Comparison of ENCODE assay signal across 20 cellular contexts in genomic region chr15:31317980-31318342, GRCh38. TPM values are rescaled to one million over a fixed set of nuclear protein-coding genes. Genes with fewer than 3 reads are reported as not detected.
A peak's percentile ranks its signal among the peaks of the same experiment; 100 is the strongest.
DNase-seq lines count a peak whose midpoint lies in the region; ATAC-seq, FAIRE-seq and TF ChIP-seq lines count a peak whose summit lies in the region.
"Had no signal": no experiment of that assay in that cellular context is flagged by ENCODE, and none has a peak within 500 bp of the region (broad histone marks: within the 10 kb centered on the region; RNA-seq: fewer than 3 reads in every experiment).

No MANE protein-coding gene starts in this region.

- H3K4me1 Mint-ChIP-seq in stimulated activated effector memory CD8-positive, alpha-beta T cell treated with anti-CD3 and anti-CD28 coated beads, Interleukin-12 subunit alpha, Interleukin-12 subunit beta, amount 100 ng/mL, for 72 hours, result peaks cover 9% of the 10 kb centered on the region

- CTCF ChIA-PET in HepG2 (lab: Yijun Ruan, JAX; ENCODE audit: low intra/inter-chr PET ratio, low total read pairs), result no interaction called here

- TF ChIP-seq EP300 in HepG2 (IDR thresholded peaks at IDR 0.05; ENCODE audit: low read depth in 2 of 2, low read length in 2 of 2), result no peak
- no peak for TF ChIP-seq EP300 in HepG2 (CRISPR knock-in tag; IDR thresholded peaks at IDR 0.05; ENCODE audit: borderline replicate concordance)

- H3K9ac ChIP-seq in liver (ENCODE audit: low read depth in 1 of 2, low read length in 2 of 2) (no peak overlapping the region), HepG2 (ENCODE audit: insufficient read depth, low read depth, low read length) (no peak overlapping the region)

- H3K79me2 ChIP-seq in HepG2 (ENCODE audit: insufficient read depth, low read length), result no peaks in the 10 kb centered on the region

- no peaks in the 10 kb centered on the region for H3K36me3 Mint-ChIP-seq in stimulated activated effector memory CD8-positive, alpha-beta T cell treated with anti-CD3 and anti-CD28 coated beads, Interleukin-12 subunit alpha, Interleukin-12 subunit beta, amount 100 ng/mL, for 72 hours

- intact Hi-C loops in HepG2 (cut with micrococcal nuclease; ENCODE audit: unreplicated experiment), result no loop called here
- intact Hi-C loops in ascending aorta (cut with DNase I), result no loop called here
- intact Hi-C loops in thyroid gland (cut with DNase I), result no loop called here

- no peak overlapping the region for H3K27ac Mint-ChIP-seq in stimulated activated effector memory CD8-positive, alpha-beta T cell treated with anti-CD3 and anti-CD28 coated beads, Interleukin-12 subunit alpha, Interleukin-12 subunit beta, amount 100 ng/mL, for 72 hours
- H3K27ac Mint-ChIP-seq: CD4-positive, alpha-beta T cell; GM23338 had no signal

- in situ Hi-C loops in HepG2 (cut with HindIII; ENCODE audit: extremely low pct_ligation_motif_present, low pct_unique_long_range_greater_than_20kb), result no loop called here

- POLR2A ChIA-PET in HepG2 (lab: Yijun Ruan, JAX), result no interaction called here

- TF ChIP-seq RAD21 in liver (IDR thresholded peaks at IDR 0.05) (peak in 1 of 2 donors; percentile 5), HepG2 (CRISPR knock-in tag; IDR thresholded peaks at IDR 0.05) (no peak)

- TF ChIP-seq POLR2A in HepG2 (IDR thresholded peaks at IDR 0.05; ENCODE audit: insufficient read depth in 1 of 2, low read depth in 2 of 2, low read length in 2 of 2) (no peak), erythroblast (IDR thresholded peaks at IDR 0.05; ENCODE audit: low read length) (peak; percentile 11), thyroid gland (IDR thresholded peaks at IDR 0.05) (no peak)

- H3K9me3 ChIP-seq in liver (ENCODE audit: control insufficient read depth in 4 of 4, low read length in 3 of 4) (peaks cover 0 to 5% (median 1%) of the 10 kb centered on the region in 4 donors), HepG2 (ENCODE audit: low read length) (no peaks in the 10 kb centered on the region), ascending aorta (peaks cover 8 to 13% of the 10 kb centered on the region in 2 donors), thyroid gland (no peaks in the 10 kb centered on the region)

- peaks cover 1 to 18% (median 8%) of the 10 kb centered on the region in 4 donors for H3K4me1 ChIP-seq in liver (ENCODE audit: control insufficient read depth in 4 of 4, insufficient read depth in 4 of 4, low read length in 3 of 4)
- peaks cover 25% of the 10 kb centered on the region for H3K4me1 ChIP-seq in HepG2 (ENCODE audit: insufficient read depth, low read length)
- H3K4me1 ChIP-seq in ascending aorta, result no peaks in the 10 kb centered on the region
- H3K4me1 ChIP-seq in thyroid gland, result no peaks in the 10 kb centered on the region
- H3K4me1 ChIP-seq: BE2C, Caco-2 had no signal

- H2AFZ ChIP-seq in HepG2 (ENCODE audit: low read length), result no peak overlapping the region

- H4K20me1 ChIP-seq in HepG2 (ENCODE audit: insufficient read depth, low read length), result no peaks in the 10 kb centered on the region

- H3K9me3 Mint-ChIP-seq in stimulated activated effector memory CD8-positive, alpha-beta T cell treated with anti-CD3 and anti-CD28 coated beads, Interleukin-12 subunit alpha, Interleukin-12 subunit beta, amount 100 ng/mL, for 72 hours, result no peaks in the 10 kb centered on the region
- H3K9me3 Mint-ChIP-seq: CD4-positive, alpha-beta T cell had no signal

- no peak for DNase-seq in HepG2 (ENCODE audit: low spot score)
- DNase-seq in erythroblast (lab: John Stamatoyannopoulos, UW), result no peak
- peak; percentile 30 for DNase-seq in fibroblast of peridontal ligament (ENCODE audit: extremely low read depth)
- DNase-seq in stimulated activated effector memory CD8-positive, alpha-beta T cell treated with anti-CD3 and anti-CD28 coated beads, Interleukin-12 subunit alpha, Interleukin-12 subunit beta, amount 100 ng/mL, for 72 hours (ENCODE audit: low spot score in 2 of 2), result no peak
- DNase-seq in ascending aorta (ENCODE audit: low spot score in 2 of 2), result no peak
- DNase-seq in thyroid gland, result no peak
- DNase-seq: BE2C; Caco-2; CD4-positive, alpha-beta T cell; HCEC 1CT; IMR-90 had no signal

- FAIRE-seq in HepG2 (lab: Jason Lieb, UNC), result no peak
- FAIRE-seq: D721Med, G401.6, GM12892, GM18507, H54 had no signal

- no peak overlapping the region for H3K4me3 Mint-ChIP-seq in stimulated activated effector memory CD8-positive, alpha-beta T cell treated with anti-CD3 and anti-CD28 coated beads, Interleukin-12 subunit alpha, Interleukin-12 subunit beta, amount 100 ng/mL, for 72 hours
- H3K4me3 Mint-ChIP-seq: CD4-positive, alpha-beta T cell; GM23338 had no signal

- H3K4me3 ChIP-seq in liver (ENCODE audit: low read depth in 1 of 3, low read length in 3 of 3) (no peak overlapping the region), HepG2 (replicated peaks in 1 of 3; ENCODE audit: insufficient read depth in 1 of 3, low read depth in 2 of 3, low read length in 3 of 3) (no peak overlapping the region), ascending aorta (no peak overlapping the region), thyroid gland (replicated peaks in 1 of 3) (no peak overlapping the region)
- H3K4me3 ChIP-seq: GM23338 had no signal

- BruUV-seq in HepG2 (replicated peaks; lab: Mats Ljungman, UMichigan), result no TSS peak

- no peak overlapping the region for H3K27ac ChIP-seq in liver (ENCODE audit: low read depth in 1 of 2, low read length in 2 of 2)
- no peak overlapping the region for H3K27ac ChIP-seq in HepG2 (ENCODE audit: extremely low read length, insufficient read depth, low read length)
- no peak overlapping the region for H3K27ac ChIP-seq in ascending aorta
- H3K27ac ChIP-seq in thyroid gland, result no peak overlapping the region
- H3K27ac ChIP-seq: C4-2B, HL-60 had no signal

- WGBS in liver, result 37% methylated on average over 9 of the region's 9 CpGs
- 73% methylated on average over 9 of the region's 9 CpGs for WGBS in HepG2 (ENCODE audit: low lambda C conversion rate)
- 73 to 89% methylated on average over 9 of the region's 9 CpGs for WGBS in thyroid gland, 2 donors

- H3K36me3 ChIP-seq in liver (ENCODE audit: control insufficient read depth in 4 of 4, insufficient read depth in 3 of 4, low read depth in 1 of 4, low read length in 3 of 4) (no peaks in the 10 kb centered on the region), HepG2 (replicated peaks in 1 of 2; ENCODE audit: control insufficient read depth in 1 of 2, insufficient read depth in 2 of 2, low read length in 2 of 2) (no peaks in the 10 kb centered on the region), ascending aorta (no peaks in the 10 kb centered on the region), thyroid gland (no peaks in the 10 kb centered on the region)
- H3K36me3 ChIP-seq: BE2C had no signal

- no peak for ATAC-seq in HepG2
- no peak for ATAC-seq in stimulated activated effector memory CD8-positive, alpha-beta T cell treated with anti-CD3 and anti-CD28 coated beads, Interleukin-12 subunit alpha, Interleukin-12 subunit beta, amount 100 ng/mL, for 72 hours
- ATAC-seq: GM23338 had no signal

- H3K27me3 ChIP-seq in liver (ENCODE audit: control insufficient read depth in 4 of 4, insufficient read depth in 4 of 4, low read length in 3 of 4) (no peaks in the 10 kb centered on the region), HepG2 (ENCODE audit: control insufficient read depth in 1 of 2, insufficient read depth in 2 of 2, low read length in 2 of 2) (peaks cover 0 to 6% of the 10 kb centered on the region in 2 experiments; a peak in 1 of 5 replicates), ascending aorta (no peaks in the 10 kb centered on the region), thyroid gland (no peaks in the 10 kb centered on the region)
- H3K27me3 ChIP-seq: BE2C had no signal

- TF ChIP-seq CTCF in liver (IDR thresholded peaks at IDR 0.05; ENCODE audit: low read depth, low read length, missing input control), result no peak
- no peak for TF ChIP-seq CTCF in HepG2 (CRISPR knock-in tag; IDR thresholded peaks at IDR 0.05)
- TF ChIP-seq CTCF in ascending aorta (IDR thresholded peaks at IDR 0.05), result no peak
- no peak for TF ChIP-seq CTCF in thyroid gland (IDR thresholded peaks at IDR 0.05)

- H3K4me2 ChIP-seq in HepG2 (ENCODE audit: low read depth, low read length), result no peak overlapping the region
- H3K4me2 ChIP-seq: GM23338 had no signal

TF ChIP-seq in liver, 16 proteins besides CTCF, POLR2A, EP300 and RAD21 (continues in another document):
- TF ChIP-seq, protein P1, sequence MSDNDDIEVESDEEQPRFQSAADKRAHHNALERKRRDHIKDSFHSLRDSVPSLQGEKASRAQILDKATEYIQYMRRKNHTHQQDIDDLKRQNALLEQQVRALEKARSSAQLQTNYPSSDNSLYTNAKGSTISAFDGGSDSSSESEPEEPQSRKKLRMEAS (IDR thresholded peaks at IDR 0.05), result no peak

TF ChIP-seq in HepG2, 621 proteins besides CTCF, POLR2A, EP300 and RAD21 (continues in another document):
- TF ChIP-seq HNRNPH1 (optimal IDR thresholded peaks at IDR 0.05; ENCODE audit: low read depth, low read length) (no peak), PHF20 (CRISPR knock-in tag; IDR thresholded peaks at IDR 0.05) (no peak), JARID2 (CRISPR knock-in tag; IDR thresholded peaks at IDR 0.05; ENCODE audit: insufficient replicate concordance) (no peak)

RNA-seq across cellular contexts. Expression of gene KLF13, which starts 8.7 kb away (rescaled TPM):
- total RNA-seq in liver, result 10 to 100 TPM; 64.6 to 77.1 TPM
- polyA plus RNA-seq in liver, result 10 to 100 TPM; 17.4 to 50.5 TPM
- 25.1 and 27.8 TPM in 2 replicates for total RNA-seq in HepG2 (2016; rRNA removed; fragmentation: Illumina TruSeq; extraction: Trizol)
- total RNA-seq in HepG2 (2016; cell fraction: cytosol; rRNA removed; fragmentation: Illumina TruSeq; extraction: Trizol; ENCODE audit: low read depth), result 1.4 and 2.8 TPM in 2 replicates
- total RNA-seq in HepG2 (2016; cell fraction: insoluble cytoplasmic fraction; rRNA removed; fragmentation: Illumina TruSeq; extraction: Trizol), result 21.2 and 24.1 TPM in 2 replicates
- 6.8 and 8.3 TPM in 2 replicates for total RNA-seq in HepG2 (2016; cell fraction: membrane; rRNA removed; fragmentation: Illumina TruSeq; extraction: Trizol)
- 13.1 and 18.9 TPM in 2 replicates for total RNA-seq in HepG2 (2016; cell fraction: nucleus; rRNA removed; fragmentation: Illumina TruSeq; extraction: Trizol)
- polyA plus RNA-seq in HepG2 (2011; rRNA removed), result 16.8 and 18.8 TPM in 2 replicates
- polyA plus RNA-seq in HepG2 (2011; cell fraction: cytosol; rRNA removed), result 9.1 and 11.1 TPM in 2 replicates
- polyA plus RNA-seq in HepG2 (2011; cell fraction: nucleus; rRNA removed), result 12.3 and 14.2 TPM in 2 replicates
- 22.0 and 24.4 TPM in 2 replicates for polyA plus RNA-seq in HepG2 (2012)
- polyA plus RNA-seq in HepG2 (2016; cell fraction: cytosol; fragmentation: Illumina TruSeq; extraction: Trizol; ENCODE audit: low read depth), result 1.1 and 2.1 TPM in 2 replicates
- polyA plus RNA-seq in HepG2 (2016; cell fraction: insoluble cytoplasmic fraction; fragmentation: Illumina TruSeq; extraction: Trizol; ENCODE audit: low read depth), result 31.2 and 34.3 TPM in 2 replicates
- 5.5 and 7.5 TPM in 2 replicates for polyA plus RNA-seq in HepG2 (2016; cell fraction: membrane; fragmentation: Illumina TruSeq; extraction: Trizol; ENCODE audit: low read depth)
- polyA plus RNA-seq in HepG2 (2016; cell fraction: nucleus; fragmentation: Illumina TruSeq; extraction: Trizol; ENCODE audit: insufficient read depth, low read depth), result 30.0 and 34.4 TPM in 2 replicates
- 23.8 and 65.8 TPM in 2 replicates for polyA minus RNA-seq in HepG2 (2011; rRNA and poly(A)+ RNA removed; ENCODE audit: low replicate concordance)
- polyA minus RNA-seq in HepG2 (2011; cell fraction: cytosol; rRNA and poly(A)+ RNA removed), result 12.2 and 13.9 TPM in 2 replicates
- polyA minus RNA-seq in HepG2 (2011; cell fraction: nucleus; rRNA and poly(A)+ RNA removed), result 6.3 and 8.8 TPM in 2 replicates
- 235 TPM for total RNA-seq in ascending aorta
- 100 to 1,000 TPM in 2 of 4 donors, 10 to 100 TPM in 2; 84.0 to 117 (median 97.6) TPM for total RNA-seq in thyroid gland
